21 cellular contexts compared by ENCODE assay signal in the genomic region with DNA sequence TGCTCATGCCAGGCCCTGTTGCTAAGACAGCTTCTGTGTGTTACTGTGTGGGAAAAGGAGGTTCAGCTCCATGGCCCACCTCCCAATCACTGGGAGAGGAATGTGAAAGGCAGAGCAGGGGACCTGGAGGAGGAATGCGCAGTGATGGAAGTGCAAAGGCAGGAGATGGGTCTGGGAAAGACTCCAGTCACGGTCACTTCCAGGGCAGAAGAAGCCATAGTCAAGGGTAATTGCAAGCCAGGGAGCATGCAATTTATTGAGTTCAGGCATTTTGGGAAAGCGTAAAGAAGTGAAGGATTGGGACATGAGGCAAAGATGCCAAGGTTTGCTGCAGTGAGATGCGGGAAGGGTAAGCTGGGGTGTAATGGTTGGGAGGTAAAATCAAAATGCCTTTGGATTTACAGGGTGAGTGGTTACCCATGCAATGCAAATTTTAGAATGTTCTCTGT.
A peak's percentile ranks its signal among the peaks of the same experiment; 100 is the strongest.
DNase-seq lines count a peak whose midpoint lies in the region; ATAC-seq and TF ChIP-seq lines count a peak whose summit lies in the region.
"Had no signal": no experiment of that assay in that cellular context is flagged by ENCODE, and none has a peak within 500 bp of the region (broad histone marks: within the 10 kb centered on the region; RNA-seq: fewer than 3 reads in every experiment).

No MANE protein-coding gene starts in this region.

- no peaks in the 10 kb centered on the region for H3K36me3 Mint-ChIP-seq in neural crest cell (ENCODE audit: low read depth)
- H3K36me3 Mint-ChIP-seq: CD4-positive, CD25-positive, alpha-beta regulatory T cell had no signal

- H3K4me1 ChIP-seq in A673 (ENCODE audit: insufficient read depth, low read length, poor library complexity, severe bottlenecking): no peaks in the 10 kb centered on the region
- H3K4me1 ChIP-seq in NT2/D1 (ENCODE audit: insufficient read depth, insufficient read length): no peaks in the 10 kb centered on the region
- H3K4me1 ChIP-seq: BLaER1, SJSA1 had no signal

- no peak for TF ChIP-seq CTCF in A673 (conservative IDR thresholded peaks at IDR 0.05; ENCODE audit: low read depth, low read length)
- no peak for TF ChIP-seq CTCF in dorsolateral prefrontal cortex (IDR thresholded peaks at IDR 0.05 in 54 of 56, conservative IDR thresholded peaks at IDR 0.05 in 2 of 56; ENCODE audit: low read depth in 1 of 56, partially characterized antibody in 56 of 56)
- no peak for TF ChIP-seq CTCF in neural crest cell (conservative IDR thresholded peaks at IDR 0.05)

- POLR2A ChIA-PET in A673 (lab: Charles Lee; ENCODE audit: low non-redundant PET): no interaction called here

- H3K27ac ChIP-seq in A673 (ENCODE audit: low read depth, low read length, poor library complexity, severe bottlenecking) (no peak overlapping the region), dorsolateral prefrontal cortex (peak overlapping the region in 48 of 59 donors; percentile 3 to 100 (median 68))
- H3K27ac ChIP-seq: BLaER1, PC-9, SJSA1 had no signal

- H3K9me3 ChIP-seq in A673 (ENCODE audit: low read depth, low read length, poor library complexity, severe bottlenecking): no peaks in the 10 kb centered on the region
- no peaks in the 10 kb centered on the region for H3K9me3 ChIP-seq in NT2/D1 (ENCODE audit: insufficient read depth, low read length)
- H3K9me3 ChIP-seq: BLaER1, SJSA1 had no signal

- ATAC-seq in GM18868 (IDR thresholded peaks at IDR 0.05; ENCODE audit: unreplicated experiment) (no peak), HG03432 (IDR thresholded peaks at IDR 0.05; ENCODE audit: unreplicated experiment) (no peak)

- H3K9ac ChIP-seq in NT2/D1 (ENCODE audit: insufficient read length, low read depth): no peak overlapping the region
- H3K9ac ChIP-seq: BLaER1 had no signal

- peak overlapping the region; percentile 55 for H3K27ac Mint-ChIP-seq in neural crest cell (ENCODE audit: unreplicated experiment)
- H3K27ac Mint-ChIP-seq: CD4-positive, CD25-positive, alpha-beta regulatory T cell had no signal

- DNase-seq in A673 (ENCODE audit: low spot score): peak; percentile 19
- peak; percentile 5 for DNase-seq in NT2/D1 (ENCODE audit: low read depth, low spot score)
- DNase-seq in dorsolateral prefrontal cortex: no peak
- no peak for DNase-seq in neural crest cell (ENCODE audit: low read depth, low spot score)
- no peak for DNase-seq in NCI-H2227 treated with DMSO at 0.1 percent for 48 hours (lab: John Stamatoyannopoulos, UW)
- DNase-seq in inferior parietal cortex (ENCODE audit: extremely low spot score): no peak
- DNase-seq: CD4-positive, CD25-positive, alpha-beta regulatory T cell; GOT3; HCEC 1CT; NCI-H1417 treated with DMSO at 0.1 percent for 48 hours; NCI-H1694 treated with DMSO at 0.1 percent for 48 hours; NCI-H2081; NCI-H2171 treated with DMSO at 0.1 percent for 48 hours; NCI-H774; PC-9; Right ventricle myocardium superior; RPMI8226 had no signal

- peaks cover 6% of the 10 kb centered on the region for H3K27me3 Mint-ChIP-seq in neural crest cell (ENCODE audit: low read depth)

- no TSS peak for BruUV-seq in A673 (replicated peaks; lab: Mats Ljungman, UMichigan)

- intact Hi-C loops in A673 (cut with micrococcal nuclease; ENCODE audit: unreplicated experiment): no loop called here
- intact Hi-C loops in dorsolateral prefrontal cortex (cut with DNase I): loop anchor here in 1 of 2 donors (10.0 kb wide), 1 partner anchor 71 kb away; no protein-coding TSS in a partner anchor

- peaks cover 6% of the 10 kb centered on the region for H3K9me3 Mint-ChIP-seq in neural crest cell

- no peak overlapping the region for H3K4me3 Mint-ChIP-seq in neural crest cell
- H3K4me3 Mint-ChIP-seq: CD4-positive, CD25-positive, alpha-beta regulatory T cell had no signal

- H3K4me3 ChIP-seq in A673 (ENCODE audit: low read depth, low read length, poor library complexity, severe bottlenecking) (no peak overlapping the region), NT2/D1 (ENCODE audit: insufficient read length, low read depth) (no peak overlapping the region), dorsolateral prefrontal cortex (peak overlapping the region in 2 of 59 donors; percentile 5 to 16)
- H3K4me3 ChIP-seq: BLaER1, PC-9, SJSA1 had no signal

- CTCF ChIA-PET in A673 (lab: Charles Lee): no interaction called here

- no peaks in the 10 kb centered on the region for H3K27me3 ChIP-seq in A673 (replicated peaks; ENCODE audit: insufficient read depth, low read depth, low read length, poor library complexity)
- no peaks in the 10 kb centered on the region for H3K27me3 ChIP-seq in NT2/D1 (ENCODE audit: insufficient read depth, insufficient read length)
- H3K27me3 ChIP-seq in dorsolateral prefrontal cortex: peaks cover 0 to 3% (median 0%) of the 10 kb centered on the region in 45 donors
- H3K27me3 ChIP-seq: BLaER1, SJSA1 had no signal

- H3K36me3 ChIP-seq in A673 (ENCODE audit: insufficient read depth, low read length, poor library complexity, severe bottlenecking) (no peaks in the 10 kb centered on the region), NT2/D1 (ENCODE audit: insufficient read depth, insufficient read length, low read length) (no peaks in the 10 kb centered on the region)
- H3K36me3 ChIP-seq: BLaER1, SJSA1 had no signal

- H3K4me1 Mint-ChIP-seq in neural crest cell: peaks cover 9% of the 10 kb centered on the region
- H3K4me1 Mint-ChIP-seq: CD4-positive, CD25-positive, alpha-beta regulatory T cell had no signal

Comparison
In these comparisons a context has a peak if more than half of its experiments do, and no peak if none do; other contexts are left out.
1. DNase-seq: peak in A673 (single experiment) and NT2/D1 (single experiment); none in dorsolateral prefrontal cortex (0 of 10), neural crest cell (single experiment), NCI-H2227 treated with DMSO at 0.1 percent for 48 hours (single experiment) and inferior parietal cortex (single experiment).